Comparison of ENCODE assay signal across 16 cellular contexts in the genomic region with DNA sequence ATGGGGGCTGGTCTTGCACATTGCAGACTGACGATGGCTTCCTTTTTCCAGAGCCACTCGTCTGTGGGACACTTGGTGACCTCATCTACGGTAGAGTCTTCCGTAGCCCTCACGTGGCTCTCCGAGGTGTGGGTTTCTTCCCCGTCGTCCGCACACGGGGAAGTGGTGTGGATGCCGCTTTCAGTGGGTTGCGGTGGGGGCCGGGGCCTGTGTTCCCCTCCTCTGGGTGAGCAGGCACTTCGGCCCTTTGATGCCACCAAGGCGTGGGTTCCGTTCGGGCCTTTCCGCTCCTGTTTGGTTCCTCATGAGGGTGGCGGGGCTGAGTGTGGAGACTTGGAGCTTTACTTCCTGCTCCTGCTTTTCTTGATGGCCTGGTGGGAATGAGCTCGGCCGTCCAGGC. TPM values are rescaled to one million over a fixed set of nuclear protein-coding genes. Genes with fewer than 3 reads are reported as not detected.
DNase-seq lines count a peak whose midpoint lies in the region; FAIRE-seq and TF ChIP-seq lines count a peak whose summit lies in the region.
"Had no signal": no experiment of that assay in that cellular context is flagged by ENCODE, and none has a peak within 500 bp of the region (broad histone marks: within the 10 kb centered on the region; RNA-seq: fewer than 3 reads in every experiment).

No MANE protein-coding gene starts in this region.

- no peak for DNase-seq in RWPE1 (ENCODE audit: low spot score)
- DNase-seq in keratinocyte (ENCODE audit: low read depth, low spot score): no peak
- no peak for DNase-seq in transverse colon
- DNase-seq in stimulated activated CD4-positive, alpha-beta T cell treated with anti-CD3 and anti-CD28 coated beads, Interleukin-4, amount 100 ng/mL, for 4 hours: no peak
- no peak for DNase-seq in stimulated activated CD4-positive, alpha-beta T cell treated with anti-CD3 and anti-CD28 coated beads, Interleukin-4, amount 100 ng/mL, for 1 hour
- DNase-seq in D721Med (ENCODE audit: insufficient read length, low spot score): no peak
- DNase-seq: ACHN; CD4-positive, alpha-beta memory T cell; DMS79 treated with DMSO at 0.1 percent for 48 hours; GM23248; NCI-H146; NCI-H748 treated with DMSO at 0.1 percent for 48 hours; SHP77 had no signal

- peak overlapping the region; percentile 17 for H3K4me3 Mint-ChIP-seq in dendritic cell treated with granulocyte-macrophage colony-stimulating factor and Interleukin-4, amounts not matched to agents 40 ng/mL and 50 ng/mL, for 4 days
- H3K4me3 Mint-ChIP-seq: CD4-positive, alpha-beta memory T cell had no signal

- H4K20me1 ChIP-seq in keratinocyte (ENCODE audit: control insufficient read depth, extremely low read depth, insufficient read depth, low read length): peaks cover 3% of the 10 kb centered on the region

- H3K4me1 ChIP-seq in keratinocyte (ENCODE audit: control insufficient read depth, extremely low read depth, insufficient read depth, low read length) (peaks cover 71% of the 10 kb centered on the region), transverse colon (peaks cover 3 to 36% (median 31%) of the 10 kb centered on the region in 4 donors)

- peak overlapping the region; percentile 74 for H3K27ac Mint-ChIP-seq in dendritic cell treated with granulocyte-macrophage colony-stimulating factor and Interleukin-4, amounts not matched to agents 40 ng/mL and 50 ng/mL, for 4 days
- H3K27ac Mint-ChIP-seq: CD4-positive, alpha-beta memory T cell had no signal

- intact Hi-C loops in dendritic cell treated with granulocyte-macrophage colony-stimulating factor and Interleukin-4, amounts not matched to agents 40 ng/mL and 50 ng/mL, for 4 days (cut with micrococcal nuclease): no loop called here
- intact Hi-C loops in transverse colon (cut with DNase I; ENCODE audit: low total_unique reads): no loop called here

- H3K9me1 ChIP-seq in keratinocyte (ENCODE audit: control insufficient read depth, extremely low read depth, insufficient read depth, low read length): peaks cover 9% of the 10 kb centered on the region

- 89% methylated on average over 21 of the region's 21 CpGs; no CpG with 5 or more reads in 1 of the 2 donors for WGBS in transverse colon (ENCODE audit: low coverage in 1 of 2), 2 donors

- peaks cover 1% of the 10 kb centered on the region for H3K27me3 Mint-ChIP-seq in dendritic cell treated with granulocyte-macrophage colony-stimulating factor and Interleukin-4, amounts not matched to agents 40 ng/mL and 50 ng/mL, for 4 days

- peak overlapping the region; percentile 99 for H3K27ac ChIP-seq in RWPE1
- H3K27ac ChIP-seq in keratinocyte (ENCODE audit: control insufficient read depth, insufficient read depth, low read length): peak overlapping the region; percentile 96
- peak overlapping the region in 3 of 4 donors; percentile 74 to 82 (median 80) for H3K27ac ChIP-seq in transverse colon

- H3K4me3 ChIP-seq in keratinocyte (ENCODE audit: control insufficient read depth in 2 of 3, extremely low read depth in 1 of 3, insufficient read depth in 2 of 3, low read depth in 1 of 3, low read length in 3 of 3) (no peak overlapping the region), transverse colon (no peak overlapping the region)
- H3K4me3 ChIP-seq: GM23248 had no signal

- H3K9me3 Mint-ChIP-seq in dendritic cell treated with granulocyte-macrophage colony-stimulating factor and Interleukin-4, amounts not matched to agents 40 ng/mL and 50 ng/mL, for 4 days: no peaks in the 10 kb centered on the region
- H3K9me3 Mint-ChIP-seq: CD4-positive, alpha-beta memory T cell had no signal

- peaks cover 68% of the 10 kb centered on the region for H3K79me2 ChIP-seq in keratinocyte (ENCODE audit: control insufficient read depth, insufficient read depth, low read length)

- no peak for TF ChIP-seq CTCF in RWPE1 (conservative IDR thresholded peaks at IDR 0.05; ENCODE audit: low read depth)
- TF ChIP-seq CTCF in keratinocyte (optimal IDR thresholded peaks at IDR 0.05 in 1 of 3, IDR thresholded peaks at IDR 0.05 in 1 of 3, conservative IDR thresholded peaks at IDR 0.05 in 1 of 3; ENCODE audit: extremely low read depth in 1 of 3, insufficient read depth in 2 of 3, low read length in 3 of 3): no peak
- no peak for TF ChIP-seq CTCF in transverse colon (IDR thresholded peaks at IDR 0.05)
- TF ChIP-seq CTCF in D721Med (IDR thresholded peaks at IDR 0.05; ENCODE audit: insufficient read depth, missing control alignments): no peak

- H3K36me3 ChIP-seq in keratinocyte (ENCODE audit: control insufficient read depth in 2 of 2, extremely low read depth in 1 of 2, insufficient read depth in 2 of 2, low read length in 2 of 2) (peaks cover 22 to 49% of the 10 kb centered on the region in 2 experiments), transverse colon (no peaks in the 10 kb centered on the region)

- dilution Hi-C loops in keratinocyte (cut with MboI; ENCODE audit: extremely low pct_ligation_motif_present, low sequenced_read_pairs): no loop called here

- H3K27me3 ChIP-seq in keratinocyte (ENCODE audit: control insufficient read depth, extremely low read depth, insufficient read depth, low read length) (no peaks in the 10 kb centered on the region), transverse colon (no peaks in the 10 kb centered on the region)

- POLR2A ChIA-PET in RWPE1 (lab: Yijun Ruan, JAX; ENCODE audit: low non-redundant PET): no interaction called here

- no peak for TF ChIP-seq EP300 in transverse colon (IDR thresholded peaks at IDR 0.05; ENCODE audit: low read depth)

- peak overlapping the region; percentile 84 for H3K4me2 ChIP-seq in keratinocyte (ENCODE audit: control insufficient read depth, extremely low read depth, insufficient read depth, low read depth, low read length)

- TF ChIP-seq POLR2A in transverse colon (IDR thresholded peaks at IDR 0.05): no peak

- CTCF ChIA-PET in RWPE1 (lab: Yijun Ruan, JAX): interaction anchor here (0.6 kb wide), 1 partner anchor 29 kb away, joined by 3 read pairs; no protein-coding TSS in a partner anchor

- peak overlapping the region; percentile 80 for H3K9ac ChIP-seq in keratinocyte (ENCODE audit: control insufficient read depth, extremely low read depth, insufficient read depth, low read length)

- peaks cover 52% of the 10 kb centered on the region for H3K4me1 Mint-ChIP-seq in dendritic cell treated with granulocyte-macrophage colony-stimulating factor and Interleukin-4, amounts not matched to agents 40 ng/mL and 50 ng/mL, for 4 days (ENCODE audit: low read depth)
- H3K4me1 Mint-ChIP-seq: CD4-positive, alpha-beta memory T cell had no signal

- in situ Hi-C loops in transverse colon (cut with MboI; ENCODE audit: low pct_ligation_motif_present in 1 of 4, low pct_unique_long_range_greater_than_20kb in 1 of 4, low sequenced_read_pairs in 3 of 4): no loop called here

- no peak for FAIRE-seq in keratinocyte (lab: Jason Lieb, UNC)
- FAIRE-seq in D721Med (lab: Jason Lieb, UNC): no peak
- FAIRE-seq: G401.6, GM12891 had no signal

- H3K36me3 Mint-ChIP-seq in dendritic cell treated with granulocyte-macrophage colony-stimulating factor and Interleukin-4, amounts not matched to agents 40 ng/mL and 50 ng/mL, for 4 days (ENCODE audit: low read depth): peaks cover 84% of the 10 kb centered on the region
- H3K36me3 Mint-ChIP-seq: CD4-positive, alpha-beta memory T cell had no signal

- H3K9me3 ChIP-seq in keratinocyte (ENCODE audit: control insufficient read depth, low read depth, low read length) (no peaks in the 10 kb centered on the region), transverse colon (no peaks in the 10 kb centered on the region)

- H2AFZ ChIP-seq in keratinocyte (ENCODE audit: control insufficient read depth, low read length): no peak overlapping the region
- H2AFZ ChIP-seq: GM23248 had no signal

RNA-seq across cellular contexts. Expression of gene BAIAP2, which starts 21.4 kb away (rescaled TPM):
- 48.9 to 74.4 TPM (median 56.7 TPM) in 3 replicates for polyA plus RNA-seq in keratinocyte
- polyA plus RNA-seq in keratinocyte (2011; ENCODE audit: low read depth): 102 TPM
- 30.3 and 63.1 TPM in 2 replicates for polyA plus RNA-seq in keratinocyte (2011; cell fraction: cytosol; rRNA removed)
- 87.9 and 109 TPM in 2 replicates for polyA plus RNA-seq in keratinocyte (2011; cell fraction: nucleus; rRNA removed)
- 66.3 and 124 TPM in 2 replicates for polyA plus RNA-seq in keratinocyte (2012; ENCODE audit: low replicate concordance)
- 44.6 to 102 TPM (median 54.9 TPM) in 3 replicates for polyA minus RNA-seq in keratinocyte
- polyA minus RNA-seq in keratinocyte (2011; cell fraction: cytosol; rRNA and poly(A)+ RNA removed): 94.8 TPM
- 66.4 and 99.6 TPM in 2 replicates for polyA minus RNA-seq in keratinocyte (2011; cell fraction: nucleus; rRNA and poly(A)+ RNA removed)
- 10 to 100 TPM; 11.7 to 62.1 (median 39.6) TPM for total RNA-seq in transverse colon
